ENCODE assay signal across 28 cellular contexts in genomic region chr15:27574541-27575054, GRCh38.
"Had no signal": no experiment of that assay in that cellular context is flagged by ENCODE, and none has a peak within 500 bp of the region (broad histone marks: within the 10 kb centered on the region; RNA-seq: fewer than 3 reads in every experiment).

No MANE protein-coding gene starts in this region.

- H3K9me3 ChIP-seq: ovary, prostate gland, thyroid gland, upper lobe of right lung had no signal

- H3K27me3 Mint-ChIP-seq: stimulated activated naive B cell treated with anti-CD40 and anti-IgM and Interleukin-4, amounts not matched to agents 10 μg/mL and 1 μg/mL and 100 μg/mL, for 72 hours; stimulated activated naive CD8-positive, alpha-beta T cell treated with anti-CD3 and anti-CD28 coated beads, Interleukin-15, Interleukin-2, amounts not matched to agents 100 ng/mL and 50 ng/mL, for 24 hours had no signal

- H3K4me3 ChIP-seq: heart left ventricle, left ventricle myocardium inferior, lung, ovary, prostate gland, skin epidermis, thyroid gland, upper lobe of right lung had no signal

- H3K27me3 ChIP-seq: heart left ventricle, ovary, thyroid gland, upper lobe of right lung had no signal

- H3K4me1 Mint-ChIP-seq: immature natural killer cell; naive thymus-derived CD8-positive, alpha-beta T cell; stimulated activated naive B cell treated with anti-CD40 and anti-IgM and Interleukin-4, amounts not matched to agents 10 μg/mL and 1 μg/mL and 100 μg/mL, for 72 hours had no signal

- H3K4me3 Mint-ChIP-seq: immature natural killer cell; naive thymus-derived CD8-positive, alpha-beta T cell; nephron progenitor cell; stimulated activated naive B cell treated with anti-CD40 and anti-IgM and Interleukin-4, amounts not matched to agents 10 μg/mL and 1 μg/mL and 100 μg/mL, for 72 hours; stimulated activated naive CD8-positive, alpha-beta T cell treated with anti-CD3 and anti-CD28 coated beads, Interleukin-15, Interleukin-2, amounts not matched to agents 100 ng/mL and 50 ng/mL, for 24 hours had no signal

- H3K36me3 Mint-ChIP-seq: immature natural killer cell; naive thymus-derived CD8-positive, alpha-beta T cell; stimulated activated naive B cell treated with anti-CD40 and anti-IgM and Interleukin-4, amounts not matched to agents 10 μg/mL and 1 μg/mL and 100 μg/mL, for 72 hours had no signal

- H3K9me3 Mint-ChIP-seq: nephron progenitor cell; stimulated activated naive B cell treated with anti-CD40 and anti-IgM and Interleukin-4, amounts not matched to agents 10 μg/mL and 1 μg/mL and 100 μg/mL, for 72 hours had no signal

- H3K36me3 ChIP-seq: heart left ventricle, left ventricle myocardium inferior, ovary, prostate gland, thyroid gland, upper lobe of right lung had no signal

- FAIRE-seq: islet of Langerhans, kidney, urothelium cell line had no signal

- H3K4me1 ChIP-seq: heart left ventricle, left ventricle myocardium inferior, prostate gland, thyroid gland, upper lobe of right lung had no signal

- H3K27ac ChIP-seq: heart left ventricle, left ventricle myocardium inferior, ovary, prostate gland, skin epidermis, thyroid gland, upper lobe of right lung had no signal

- H3K27ac Mint-ChIP-seq: immature natural killer cell; nephron progenitor cell; stimulated activated naive B cell treated with anti-CD40 and anti-IgM and Interleukin-4, amounts not matched to agents 10 μg/mL and 1 μg/mL and 100 μg/mL, for 72 hours; stimulated activated naive CD8-positive, alpha-beta T cell treated with anti-CD3 and anti-CD28 coated beads, Interleukin-15, Interleukin-2, amounts not matched to agents 100 ng/mL and 50 ng/mL, for 24 hours had no signal

- DNase-seq: heart left ventricle; hypothalamus; immature natural killer cell; kidney; left colon; left ventricle myocardium inferior; naive thymus-derived CD8-positive, alpha-beta T cell; nephron progenitor cell; ovary; posterior cingulate gyrus; retina; right cardiac atrium; stimulated activated CD4-positive, alpha-beta T cell treated with anti-CD3 and anti-CD28 coated beads, Interleukin-12 subunit alpha, Interleukin-12 subunit beta, amount 100 ng/mL, for 4 hours; stimulated activated CD4-positive, alpha-beta T cell treated with anti-CD3 and anti-CD28 coated beads, Interleukin-15, amount 100 ng/mL, for 24 hours; stimulated activated CD4-positive, alpha-beta T cell treated with anti-CD3 and anti-CD28 coated beads, Interleukin-2, amount 100 ng/mL, for 24 hours; stimulated activated CD4-positive, alpha-beta T cell treated with anti-CD3 and anti-CD28 coated beads, Interleukin-4, amount 100 ng/mL, for 1 hour; stimulated activated naive B cell treated with anti-CD40 and anti-IgM and Interleukin-4, amounts not matched to agents 10 μg/mL and 1 μg/mL and 100 μg/mL, for 72 hours; substantia nigra; thyroid gland; trophoblast cell; upper lobe of right lung had no signal

- ATAC-seq: heart left ventricle; left colon; naive thymus-derived CD8-positive, alpha-beta T cell; right cardiac atrium; sciatic nerve; stimulated activated naive B cell treated with anti-CD40 and anti-IgM and Interleukin-4, amounts not matched to agents 10 μg/mL and 1 μg/mL and 100 μg/mL, for 72 hours; upper lobe of right lung had no signal
